In the genomic region with DNA sequence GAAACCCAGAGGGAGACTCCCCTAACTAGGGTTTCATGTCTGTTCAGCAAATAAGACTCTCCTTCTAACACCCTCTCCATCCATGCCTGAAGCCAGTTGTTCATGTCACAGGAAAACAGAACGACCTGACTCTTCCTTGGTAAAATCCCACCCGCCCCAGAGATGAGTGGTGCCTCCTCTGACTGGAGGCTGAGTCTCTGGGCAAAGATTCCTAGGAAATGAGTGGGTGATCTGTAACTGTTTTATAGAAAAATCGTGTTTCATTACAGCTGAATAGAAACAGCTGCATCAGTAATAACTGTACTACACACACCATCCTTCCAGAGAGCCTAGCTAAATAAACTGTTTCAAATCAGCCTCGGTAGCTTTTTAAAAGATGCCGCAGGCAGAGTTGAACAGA, we compare ENCODE assay signal across 17 cellular contexts.
"Had no signal": no experiment of that assay in that cellular context is flagged by ENCODE, and none has a peak within 500 bp of the region (broad histone marks: within the 10 kb centered on the region; RNA-seq: fewer than 3 reads in every experiment).

No MANE protein-coding gene starts in this region.

- H3K4me3 ChIP-seq: right atrium auricular region, skin epidermis, transverse colon had no signal

- H3K9me3 ChIP-seq: neutrophil, right atrium auricular region, transverse colon had no signal

- H3K27me3 ChIP-seq: foreskin keratinocyte, neutrophil, right atrium auricular region, transverse colon had no signal

- H3K27ac ChIP-seq: foreskin keratinocyte, neutrophil, right atrium auricular region, skin epidermis, transverse colon had no signal

- DNase-seq: activated CD4-positive, CD25-positive, alpha-beta regulatory T cell; activated CD8-positive, alpha-beta memory T cell treated with anti-CD3 and anti-CD28 coated beads, Interleukin-2, amount 50 U/mL, for 48 hours; activated CD8-positive, alpha-beta T cell treated with anti-CD3 and anti-CD28 coated beads for 36 hours; activated naive CD4-positive, alpha-beta T cell treated with anti-CD3 and anti-CD28 coated beads, Interleukin-2, amount 10 ng/mL, durations not matched to agents 7 days and 5 days; foreskin keratinocyte; glutamatergic neuron; left ventricle myocardium superior; natural killer cell; stimulated activated CD4-positive, alpha-beta T cell treated with anti-CD3 and anti-CD28 coated beads, Interleukin-15, amount 100 ng/mL, for 24 hours; stimulated activated CD4-positive, alpha-beta T cell treated with anti-CD3 and anti-CD28 coated beads, Interleukin-4, amount 100 ng/mL, for 1 hour; stimulated activated naive CD4-positive, alpha-beta T cell treated with Interleukin-2 at 50 U/mL for 16 hours; substantia nigra; transverse colon had no signal

- H3K36me3 ChIP-seq: right atrium auricular region had no signal

- ATAC-seq: activated CD8-positive, alpha-beta T cell treated with anti-CD3 and anti-CD28 coated beads for 36 hours; esophagus mucosa; foreskin keratinocyte; left ventricle myocardium superior; natural killer cell had no signal
